Comparison of ENCODE assay signal across 21 cellular contexts in genomic region chr11:131223198-131223975, GRCh38.
"Had no signal": no experiment of that assay in that cellular context is flagged by ENCODE, and none has a peak within 500 bp of the region (broad histone marks: within the 10 kb centered on the region; RNA-seq: fewer than 3 reads in every experiment).

No MANE protein-coding gene starts in this region.

- H3K4me3 Mint-ChIP-seq: activated B cell treated with CpG ODN at 0.5 μM for 24 hours; activated CD4-positive, alpha-beta T cell treated with anti-CD3 and anti-CD28 coated beads for 36 hours; activated naive CD4-positive, alpha-beta T cell treated with anti-CD3 and anti-CD28 coated beads for 36 hours; endodermal cell; nephron progenitor cell; stimulated activated naive CD8-positive, alpha-beta T cell treated with anti-CD3 and anti-CD28 coated beads, Interleukin-15, Interleukin-2, amounts not matched to agents 100 ng/mL and 50 ng/mL, for 24 hours had no signal

- ATAC-seq: activated CD4-positive, alpha-beta T cell treated with anti-CD3 and anti-CD28 coated beads for 36 hours; right cardiac atrium had no signal

- H3K9ac ChIP-seq: parathyroid adenoma had no signal

- H3K36me3 ChIP-seq: tibial artery had no signal

- H2AFZ ChIP-seq: parathyroid adenoma had no signal

- H3K9me3 Mint-ChIP-seq: activated B cell treated with CpG ODN at 0.5 μM for 24 hours; activated naive CD4-positive, alpha-beta T cell treated with anti-CD3 and anti-CD28 coated beads for 36 hours had no signal

- H3K27ac Mint-ChIP-seq: activated B cell treated with CpG ODN at 0.5 μM for 24 hours; activated CD4-positive, alpha-beta T cell treated with anti-CD3 and anti-CD28 coated beads for 36 hours; activated naive CD4-positive, alpha-beta T cell treated with anti-CD3 and anti-CD28 coated beads for 36 hours; endodermal cell; nephron progenitor cell; stimulated activated naive CD8-positive, alpha-beta T cell treated with anti-CD3 and anti-CD28 coated beads, Interleukin-15, Interleukin-2, amounts not matched to agents 100 ng/mL and 50 ng/mL, for 24 hours had no signal

- H3K27ac ChIP-seq: coronary artery, parathyroid adenoma, tibial artery had no signal

- H3K4me3 ChIP-seq: coronary artery, tibial artery had no signal

- H3K79me2 ChIP-seq: parathyroid adenoma had no signal

- DNase-seq: activated B cell treated with CpG ODN at 0.5 μM for 24 hours; activated CD4-positive, alpha-beta T cell treated with anti-CD3 and anti-CD28 coated beads for 36 hours; activated CD4-positive, alpha-beta T cell treated with anti-CD3 and anti-CD28 coated beads, Interleukin-2, amount 50 U/mL, for 4 hours; activated effector memory CD4-positive, alpha-beta T cell treated with Interleukin-2 at 50 U/mL for 16 hours; activated naive CD4-positive, alpha-beta T cell treated with anti-CD3 and anti-CD28 coated beads for 36 hours; activated T-cell treated with anti-CD3 and anti-CD28 coated beads, Interleukin-2, amount 50 U/mL, for 48 hours; amygdala; cerebellar nuclear complex; endodermal cell; foreskin fibroblast; nephron progenitor cell; nucleus accumbens; right cardiac atrium; stimulated activated CD4-positive, alpha-beta T cell treated with anti-CD3 and anti-CD28 coated beads, Interleukin-4, amount 100 ng/mL, for 4 hours; substantia nigra; T-helper 1 cell; T-helper 9 cell; tibial artery had no signal

- H3K4me1 ChIP-seq: parathyroid adenoma, tibial artery had no signal

- H3K4me1 Mint-ChIP-seq: activated B cell treated with CpG ODN at 0.5 μM for 24 hours; activated CD4-positive, alpha-beta T cell treated with anti-CD3 and anti-CD28 coated beads for 36 hours had no signal

- H3K27me3 Mint-ChIP-seq: activated B cell treated with CpG ODN at 0.5 μM for 24 hours; stimulated activated naive CD8-positive, alpha-beta T cell treated with anti-CD3 and anti-CD28 coated beads, Interleukin-15, Interleukin-2, amounts not matched to agents 100 ng/mL and 50 ng/mL, for 24 hours had no signal

- H3K27me3 ChIP-seq: tibial artery had no signal

- H3K9me3 ChIP-seq: tibial artery had no signal
